8 cellular contexts compared by ENCODE assay signal in the genomic region with DNA sequence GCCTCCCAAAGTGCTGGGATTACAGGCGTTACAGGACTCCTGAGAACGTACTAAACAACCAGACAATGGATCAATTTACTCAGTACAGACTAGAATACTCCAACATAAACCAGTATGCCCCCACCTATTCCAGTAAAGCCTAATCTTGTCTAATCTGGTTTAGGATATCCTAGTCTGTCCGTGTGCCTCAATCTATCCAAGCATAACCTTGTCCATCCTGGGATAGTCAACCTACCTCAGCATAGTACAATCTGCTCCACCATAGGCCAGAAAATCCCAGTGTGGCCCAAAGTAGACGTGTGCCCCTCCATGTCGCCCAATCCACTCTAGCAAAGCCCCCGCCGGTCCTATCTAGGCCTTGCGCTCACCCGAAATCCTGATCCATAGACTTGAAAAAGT. TPM values are rescaled to one million over a fixed set of nuclear protein-coding genes. Genes with fewer than 3 reads are reported as not detected.
DNase-seq lines count a peak whose midpoint lies in the region; ATAC-seq, FAIRE-seq and TF ChIP-seq lines count a peak whose summit lies in the region.

No MANE protein-coding gene starts in this region.

- peaks cover 24 to 50% of the 10 kb centered on the region in 2 experiments for H3K36me3 ChIP-seq in HepG2 (replicated peaks in 1 of 2; ENCODE audit: control insufficient read depth in 1 of 2, insufficient read depth in 2 of 2, low read length in 2 of 2)
- peaks cover 21 to 24% of the 10 kb centered on the region in 2 donors for H3K36me3 ChIP-seq in thyroid gland

- peak overlapping the region; percentile 97 for H3K4me3 Mint-ChIP-seq in HFFc6

- peak overlapping the region; percentile 92 for H3K4me2 ChIP-seq in A549
- H3K4me2 ChIP-seq in HepG2 (ENCODE audit: low read depth, low read length): peak overlapping the region; percentile 92

- H3K9ac ChIP-seq in HepG2 (ENCODE audit: insufficient read depth, low read depth, low read length): peak overlapping the region; percentile 83

- H2AFZ ChIP-seq in HepG2 (ENCODE audit: low read length): no peak overlapping the region

- H3K27me3 ChIP-seq in HepG2 (ENCODE audit: control insufficient read depth in 1 of 2, insufficient read depth in 2 of 2, low read length in 2 of 2): no peaks in the 10 kb centered on the region; a peak in 1 of 5 replicates
- no peaks in the 10 kb centered on the region for H3K27me3 ChIP-seq in thyroid gland

- TF ChIP-seq POLR2A in A549 (IDR thresholded peaks at IDR 0.05; ENCODE audit: low read length) (no peak), HepG2 (IDR thresholded peaks at IDR 0.05; ENCODE audit: insufficient read depth in 1 of 2, low read depth in 2 of 2, low read length in 2 of 2) (no peak), thyroid gland (IDR thresholded peaks at IDR 0.05) (no peak)

- no peaks in the 10 kb centered on the region for H3K9me3 ChIP-seq in A549
- H3K9me3 ChIP-seq in HepG2 (ENCODE audit: low read length): no peaks in the 10 kb centered on the region
- no peaks in the 10 kb centered on the region for H3K9me3 ChIP-seq in thyroid gland

- POLR2A ChIA-PET in A549 (lab: Yijun Ruan, JAX): interaction anchor here (0.5 to 6.9 kb wide), 9 partner anchors 8 to 198 kb away, joined by 3 to 63 read pairs (median 3); partner anchors contain the start of genes ACADVL, DLG4, GABARAP and SLC16A13
- POLR2A ChIA-PET in HepG2 (lab: Yijun Ruan, JAX): interaction anchor here (0.7 to 8.9 kb wide), 18 partner anchors 9 to 198 kb away, joined by 3 to 140 read pairs (median 5); partner anchors contain the start of genes ACADVL, ASGR1, ASGR2 and CTDNEP1

- no peaks in the 10 kb centered on the region for H3K9me3 Mint-ChIP-seq in HFFc6

- no peak for FAIRE-seq in A549 (lab: Jason Lieb, UNC)
- no peak for FAIRE-seq in HepG2 (lab: Jason Lieb, UNC)

- WGBS in A549 (ENCODE audit: missing lambda C conversion rate): 7% methylated on average over 9 of the region's 9 CpGs
- WGBS in HepG2 (ENCODE audit: low lambda C conversion rate): 0% methylated on average over 9 of the region's 9 CpGs
- WGBS in thyroid gland, 2 donors: 3 to 4% methylated on average over 8 to 9 of the region's 9 CpGs

- H4K20me1 ChIP-seq in HepG2 (ENCODE audit: insufficient read depth, low read length): peaks cover 13% of the 10 kb centered on the region; the same call in 1 of the 2 replicates

- TF ChIP-seq RAD21 in A549 (conservative IDR thresholded peaks at IDR 0.05 in 1 of 2, IDR thresholded peaks at IDR 0.05 in 1 of 2): no peak
- TF ChIP-seq RAD21 in HepG2 (CRISPR knock-in tag; IDR thresholded peaks at IDR 0.05): no peak

- H3K4me1 ChIP-seq in A549 (peaks cover 46% of the 10 kb centered on the region), HepG2 (ENCODE audit: insufficient read depth, low read length) (peaks cover 53% of the 10 kb centered on the region), thyroid gland (peaks cover 21 to 36% of the 10 kb centered on the region in 2 donors)

- H3K4me3 ChIP-seq in A549: peak overlapping the region; percentile 77
- H3K4me3 ChIP-seq in astrocyte of the spinal cord (ENCODE audit: low read depth, low read length): peak overlapping the region; percentile 66
- peak overlapping the region; percentile 66 to 93 (median 89) for H3K4me3 ChIP-seq in HepG2 (replicated peaks in 1 of 3; ENCODE audit: insufficient read depth in 1 of 3, low read depth in 2 of 3, low read length in 3 of 3)
- peak overlapping the region; percentile 87 to 98 (median 95) for H3K4me3 ChIP-seq in thyroid gland (replicated peaks in 1 of 3)

- TF ChIP-seq EP300 in A549 (IDR thresholded peaks at IDR 0.05) (no peak), HepG2 (IDR thresholded peaks at IDR 0.05; ENCODE audit: low read depth in 2 of 2, low read length in 2 of 2) (no peak), HepG2 (CRISPR knock-in tag; IDR thresholded peaks at IDR 0.05; ENCODE audit: borderline replicate concordance) (no peak)

- no peak for TF ChIP-seq CTCF in A549 (IDR thresholded peaks at IDR 0.05)
- TF ChIP-seq CTCF in HFFc6 (IDR thresholded peaks at IDR 0.05): no peak
- TF ChIP-seq CTCF in astrocyte of the spinal cord (IDR thresholded peaks at IDR 0.05; ENCODE audit: low read depth, low read length): no peak
- no peak for TF ChIP-seq CTCF in HepG2 (CRISPR knock-in tag; IDR thresholded peaks at IDR 0.05)
- TF ChIP-seq CTCF in thyroid gland (IDR thresholded peaks at IDR 0.05): no peak

- ATAC-seq in A549 (peak; percentile 4 to 32; a peak in 4 of 6 replicates), HepG2 (peak; percentile 12), HG03571 (IDR thresholded peaks at IDR 0.05; ENCODE audit: unreplicated experiment) (no peak), HG03432 (IDR thresholded peaks at IDR 0.05; ENCODE audit: unreplicated experiment) (no peak)

- H3K27ac Mint-ChIP-seq in HFFc6: peak overlapping the region; percentile 88

- in situ Hi-C loops in astrocyte of the spinal cord (cut with HindIII; ENCODE audit: low sequenced_read_pairs) (no loop called here), HepG2 (cut with HindIII; ENCODE audit: extremely low pct_ligation_motif_present, low pct_unique_long_range_greater_than_20kb) (no loop called here)

- no peak for DNase-seq in A549 (ENCODE audit: low read depth in 1 of 2, low spot score in 1 of 2)
- DNase-seq in HFFc6: no peak
- no peak for DNase-seq in astrocyte of the spinal cord (ENCODE audit: low read depth, low spot score)
- DNase-seq in HepG2 (ENCODE audit: low spot score): no peak
- DNase-seq in thyroid gland: no peak
- DNase-seq in HT-29 (ENCODE audit: low spot score): no peak

- peaks cover 59% of the 10 kb centered on the region for H3K4me1 Mint-ChIP-seq in HFFc6 (ENCODE audit: low read depth)

- H3K79me2 ChIP-seq in HepG2 (ENCODE audit: insufficient read depth, low read length): peaks cover 57% of the 10 kb centered on the region

- CTCF ChIA-PET in A549 (lab: Yijun Ruan, JAX): interaction anchor here (1.0 to 17.3 kb wide), 5 partner anchors 12 to 188 kb away, joined by 3 to 169 read pairs (median 7); partner anchors contain the start of genes ACADVL and DLG4
- CTCF ChIA-PET in HepG2 (lab: Yijun Ruan, JAX; ENCODE audit: low intra/inter-chr PET ratio, low total read pairs): no interaction called here

- peak overlapping the region; percentile 94 to 95 for H3K27ac ChIP-seq in A549
- H3K27ac ChIP-seq in HepG2 (ENCODE audit: extremely low read length, insufficient read depth, low read length): peak overlapping the region; percentile 79
- H3K27ac ChIP-seq in thyroid gland: peak overlapping the region; percentile 63 to 87 (median 86)

- H3K27me3 Mint-ChIP-seq in HFFc6 (ENCODE audit: insufficient read depth): peaks cover 8% of the 10 kb centered on the region

- intact Hi-C loops in HepG2 (cut with micrococcal nuclease; ENCODE audit: unreplicated experiment): loop anchor here (10.0 kb wide), 1 partner anchor 59 kb away; the partner anchor contains the start of gene ASGR1
- intact Hi-C loops in thyroid gland (cut with DNase I): no loop called here

- peaks cover 60% of the 10 kb centered on the region for H3K36me3 Mint-ChIP-seq in HFFc6 (ENCODE audit: low read depth)

- no TSS peak for BruUV-seq in HepG2 (replicated peaks; lab: Mats Ljungman, UMichigan)

RNA-seq across cellular contexts. Expression of gene DVL2, which starts 0.6 kb away (rescaled TPM):
- polyA plus RNA-seq in A549 (2011; rRNA removed): 5.7 and 9.6 TPM in 2 replicates
- polyA plus RNA-seq in A549 (2012; cell fraction: cytosol; rRNA removed): 6.5 and 9.2 TPM in 2 replicates
- polyA plus RNA-seq in A549 (2012; cell fraction: nucleus; rRNA removed): 13.8 and 22.3 TPM in 2 replicates
- polyA plus RNA-seq in A549 (2017; fragmentation: RNase III; extraction: RNeasy Plus Mini Kit Qiagen cat#74134 plus additional on column Dnase treatment): 30.7 to 40.4 TPM (median 37.7 TPM) in 3 replicates
- 27.8 and 36.3 TPM in 2 replicates for polyA minus RNA-seq in A549 (2011; rRNA and poly(A)+ RNA removed)
- total RNA-seq in HFFc6 (2021; fragmentation: NEBNext Ultra II Directional; extraction: Animal tissue kit (Norgen Biotek cat#: 25700)): 10 to 100 TPM; 24.9 to 29.1 (median 27.0) TPM
- total RNA-seq in HepG2 (2016; rRNA removed; fragmentation: Illumina TruSeq; extraction: Trizol): 27.2 and 38.2 TPM in 2 replicates
- total RNA-seq in HepG2 (2016; cell fraction: cytosol; rRNA removed; fragmentation: Illumina TruSeq; extraction: Trizol; ENCODE audit: low read depth): 37.2 and 38.8 TPM in 2 replicates
- total RNA-seq in HepG2 (2016; cell fraction: insoluble cytoplasmic fraction; rRNA removed; fragmentation: Illumina TruSeq; extraction: Trizol): 22.7 and 41.3 TPM in 2 replicates
- 32.1 and 32.7 TPM in 2 replicates for total RNA-seq in HepG2 (2016; cell fraction: membrane; rRNA removed; fragmentation: Illumina TruSeq; extraction: Trizol)
- 38.1 and 39.7 TPM in 2 replicates for total RNA-seq in HepG2 (2016; cell fraction: nucleus; rRNA removed; fragmentation: Illumina TruSeq; extraction: Trizol)
- 5.7 and 7.0 TPM in 2 replicates for polyA plus RNA-seq in HepG2 (2011; rRNA removed)
- polyA plus RNA-seq in HepG2 (2011; cell fraction: cytosol; rRNA removed): 4.7 and 6.4 TPM in 2 replicates
- polyA plus RNA-seq in HepG2 (2011; cell fraction: nucleus; rRNA removed): 29.2 and 36.2 TPM in 2 replicates
- polyA plus RNA-seq in HepG2 (2012): 20.0 and 24.6 TPM in 2 replicates
- polyA plus RNA-seq in HepG2 (2016; cell fraction: cytosol; fragmentation: Illumina TruSeq; extraction: Trizol; ENCODE audit: low read depth): 11.1 and 12.5 TPM in 2 replicates
- 22.5 and 26.2 TPM in 2 replicates for polyA plus RNA-seq in HepG2 (2016; cell fraction: insoluble cytoplasmic fraction; fragmentation: Illumina TruSeq; extraction: Trizol; ENCODE audit: low read depth)
- 18.3 and 21.6 TPM in 2 replicates for polyA plus RNA-seq in HepG2 (2016; cell fraction: membrane; fragmentation: Illumina TruSeq; extraction: Trizol; ENCODE audit: low read depth)
- 51.6 and 51.8 TPM in 2 replicates for polyA plus RNA-seq in HepG2 (2016; cell fraction: nucleus; fragmentation: Illumina TruSeq; extraction: Trizol; ENCODE audit: insufficient read depth, low read depth)
- polyA minus RNA-seq in HepG2 (2011; rRNA and poly(A)+ RNA removed; ENCODE audit: low replicate concordance): 35.3 and 40.5 TPM in 2 replicates
- polyA minus RNA-seq in HepG2 (2011; cell fraction: cytosol; rRNA and poly(A)+ RNA removed): 10.3 and 10.8 TPM in 2 replicates
- polyA minus RNA-seq in HepG2 (2011; cell fraction: nucleus; rRNA and poly(A)+ RNA removed): 33.6 and 37.0 TPM in 2 replicates
- 10 to 100 TPM; 45.3 to 68.6 (median 49.0) TPM for total RNA-seq in thyroid gland
- total RNA-seq in HT-29 (2014; rRNA removed; shearing (Covaris generic)): 42.6 and 48.6 TPM in 2 replicates

RNA-seq across cellular contexts. Expression of gene PHF23, which starts 5.6 kb away (rescaled TPM):
- polyA plus RNA-seq in A549 (2011; rRNA removed) (52.1 and 61.2 TPM in 2 replicates), A549 (2017; fragmentation: RNase III; extraction: RNeasy Plus Mini Kit Qiagen cat#74134 plus additional on column Dnase treatment) (70.9 to 80.2 TPM (median 79.1 TPM) in 3 replicates), HepG2 (2011; rRNA removed) (27.6 and 30.9 TPM in 2 replicates)
- 43.2 and 48.2 TPM in 2 replicates for polyA plus RNA-seq in A549 (2012; cell fraction: cytosol; rRNA removed)
- 28.6 and 32.6 TPM in 2 replicates for polyA plus RNA-seq in A549 (2012; cell fraction: nucleus; rRNA removed)
- 66.5 and 74.4 TPM in 2 replicates for polyA minus RNA-seq in A549 (2011; rRNA and poly(A)+ RNA removed)
- total RNA-seq in HFFc6 (2021; fragmentation: NEBNext Ultra II Directional; extraction: Animal tissue kit (Norgen Biotek cat#: 25700)): 10 to 100 TPM; 57.0 to 75.0 (median 68.2) TPM
- total RNA-seq in HepG2 (2016; rRNA removed; fragmentation: Illumina TruSeq; extraction: Trizol) (33.2 and 37.5 TPM in 2 replicates), thyroid gland (10 to 100 TPM; 19.8 to 39.5 (median 35.8) TPM)
- total RNA-seq in HepG2 (2016; cell fraction: cytosol; rRNA removed; fragmentation: Illumina TruSeq; extraction: Trizol; ENCODE audit: low read depth): 10.5 and 10.6 TPM in 2 replicates
- total RNA-seq in HepG2 (2016; cell fraction: insoluble cytoplasmic fraction; rRNA removed; fragmentation: Illumina TruSeq; extraction: Trizol): 33.3 and 34.6 TPM in 2 replicates
- total RNA-seq in HepG2 (2016; cell fraction: membrane; rRNA removed; fragmentation: Illumina TruSeq; extraction: Trizol): 23.7 and 24.5 TPM in 2 replicates
- total RNA-seq in HepG2 (2016; cell fraction: nucleus; rRNA removed; fragmentation: Illumina TruSeq; extraction: Trizol): 13.4 and 18.2 TPM in 2 replicates
- 19.6 and 22.8 TPM in 2 replicates for polyA plus RNA-seq in HepG2 (2011; cell fraction: cytosol; rRNA removed)
- polyA plus RNA-seq in HepG2 (2011; cell fraction: nucleus; rRNA removed): 13.4 and 14.0 TPM in 2 replicates
- polyA plus RNA-seq in HepG2 (2012): 18.6 and 20.8 TPM in 2 replicates
- polyA plus RNA-seq in HepG2 (2016; cell fraction: cytosol; fragmentation: Illumina TruSeq; extraction: Trizol; ENCODE audit: low read depth): 5.8 and 6.4 TPM in 2 replicates
- 41.4 and 41.6 TPM in 2 replicates for polyA plus RNA-seq in HepG2 (2016; cell fraction: insoluble cytoplasmic fraction; fragmentation: Illumina TruSeq; extraction: Trizol; ENCODE audit: low read depth)
- 11.9 and 12.0 TPM in 2 replicates for polyA plus RNA-seq in HepG2 (2016; cell fraction: membrane; fragmentation: Illumina TruSeq; extraction: Trizol; ENCODE audit: low read depth)
- polyA plus RNA-seq in HepG2 (2016; cell fraction: nucleus; fragmentation: Illumina TruSeq; extraction: Trizol; ENCODE audit: insufficient read depth, low read depth): 31.1 and 36.5 TPM in 2 replicates
- polyA minus RNA-seq in HepG2 (2011; rRNA and poly(A)+ RNA removed; ENCODE audit: low replicate concordance): 20.5 and 70.5 TPM in 2 replicates
- 13.2 and 14.7 TPM in 2 replicates for polyA minus RNA-seq in HepG2 (2011; cell fraction: cytosol; rRNA and poly(A)+ RNA removed)
- 9.0 and 11.4 TPM in 2 replicates for polyA minus RNA-seq in HepG2 (2011; cell fraction: nucleus; rRNA and poly(A)+ RNA removed)
- 29.3 and 31.7 TPM in 2 replicates for total RNA-seq in HT-29 (2014; rRNA removed; shearing (Covaris generic))

RNA-seq across cellular contexts. Expression of gene GABARAP, which starts 8.5 kb away (rescaled TPM):
- polyA plus RNA-seq in A549 (2011; rRNA removed) (399 and 502 TPM in 2 replicates), A549 (2017; fragmentation: RNase III; extraction: RNeasy Plus Mini Kit Qiagen cat#74134 plus additional on column Dnase treatment) (431 to 510 TPM (median 504 TPM) in 3 replicates), HepG2 (2011; rRNA removed) (274 and 310 TPM in 2 replicates)
- polyA plus RNA-seq in A549 (2012; cell fraction: cytosol; rRNA removed): 329 and 360 TPM in 2 replicates
- 93.2 and 184 TPM in 2 replicates for polyA plus RNA-seq in A549 (2012; cell fraction: nucleus; rRNA removed)
- polyA minus RNA-seq in A549 (2011; rRNA and poly(A)+ RNA removed): 305 and 331 TPM in 2 replicates
- 100 to 1,000 TPM; 399 to 470 (median 426) TPM for total RNA-seq in HFFc6 (2021; fragmentation: NEBNext Ultra II Directional; extraction: Animal tissue kit (Norgen Biotek cat#: 25700))
- total RNA-seq in HepG2 (2016; rRNA removed; fragmentation: Illumina TruSeq; extraction: Trizol) (161 and 239 TPM in 2 replicates), thyroid gland (100 to 1,000 TPM; 112 to 840 (median 273) TPM)
- total RNA-seq in HepG2 (2016; cell fraction: cytosol; rRNA removed; fragmentation: Illumina TruSeq; extraction: Trizol; ENCODE audit: low read depth): 90.5 and 100 TPM in 2 replicates
- total RNA-seq in HepG2 (2016; cell fraction: insoluble cytoplasmic fraction; rRNA removed; fragmentation: Illumina TruSeq; extraction: Trizol): 168 and 250 TPM in 2 replicates
- total RNA-seq in HepG2 (2016; cell fraction: membrane; rRNA removed; fragmentation: Illumina TruSeq; extraction: Trizol): 138 and 155 TPM in 2 replicates
- total RNA-seq in HepG2 (2016; cell fraction: nucleus; rRNA removed; fragmentation: Illumina TruSeq; extraction: Trizol): 68.4 and 69.0 TPM in 2 replicates
- 305 and 428 TPM in 2 replicates for polyA plus RNA-seq in HepG2 (2011; cell fraction: cytosol; rRNA removed)
- 83.2 and 122 TPM in 2 replicates for polyA plus RNA-seq in HepG2 (2011; cell fraction: nucleus; rRNA removed)
- 331 and 348 TPM in 2 replicates for polyA plus RNA-seq in HepG2 (2012)
- polyA plus RNA-seq in HepG2 (2016; cell fraction: cytosol; fragmentation: Illumina TruSeq; extraction: Trizol; ENCODE audit: low read depth): 210 and 241 TPM in 2 replicates
- polyA plus RNA-seq in HepG2 (2016; cell fraction: insoluble cytoplasmic fraction; fragmentation: Illumina TruSeq; extraction: Trizol; ENCODE audit: low read depth): 472 and 477 TPM in 2 replicates
- polyA plus RNA-seq in HepG2 (2016; cell fraction: membrane; fragmentation: Illumina TruSeq; extraction: Trizol; ENCODE audit: low read depth): 260 and 279 TPM in 2 replicates
- polyA plus RNA-seq in HepG2 (2016; cell fraction: nucleus; fragmentation: Illumina TruSeq; extraction: Trizol; ENCODE audit: insufficient read depth, low read depth): 204 and 210 TPM in 2 replicates
- polyA minus RNA-seq in HepG2 (2011; rRNA and poly(A)+ RNA removed; ENCODE audit: low replicate concordance): 234 and 265 TPM in 2 replicates
- polyA minus RNA-seq in HepG2 (2011; cell fraction: cytosol; rRNA and poly(A)+ RNA removed): 83.4 and 114 TPM in 2 replicates
- 37.2 and 53.3 TPM in 2 replicates for polyA minus RNA-seq in HepG2 (2011; cell fraction: nucleus; rRNA and poly(A)+ RNA removed)
- 72.3 and 84.0 TPM in 2 replicates for total RNA-seq in HT-29 (2014; rRNA removed; shearing (Covaris generic))

RNA-seq across cellular contexts. Expression of gene ACADVL, which starts 14.0 kb away (rescaled TPM):
- polyA plus RNA-seq in A549 (2011; rRNA removed): 238 and 288 TPM in 2 replicates
- polyA plus RNA-seq in A549 (2012; cell fraction: cytosol; rRNA removed): 382 and 426 TPM in 2 replicates
- 3,030 and 3,491 TPM in 2 replicates for polyA plus RNA-seq in A549 (2012; cell fraction: nucleus; rRNA removed)
- 392 to 429 TPM (median 425 TPM) in 3 replicates for polyA plus RNA-seq in A549 (2017; fragmentation: RNase III; extraction: RNeasy Plus Mini Kit Qiagen cat#74134 plus additional on column Dnase treatment)
- polyA minus RNA-seq in A549 (2011; rRNA and poly(A)+ RNA removed): 239 and 248 TPM in 2 replicates
- total RNA-seq in HFFc6 (2021; fragmentation: NEBNext Ultra II Directional; extraction: Animal tissue kit (Norgen Biotek cat#: 25700)): 100 to 1,000 TPM; 378 to 463 (median 405) TPM
- 106 and 219 TPM in 2 replicates for total RNA-seq in HepG2 (2016; rRNA removed; fragmentation: Illumina TruSeq; extraction: Trizol)
- 29.7 and 32.3 TPM in 2 replicates for total RNA-seq in HepG2 (2016; cell fraction: cytosol; rRNA removed; fragmentation: Illumina TruSeq; extraction: Trizol; ENCODE audit: low read depth)
- total RNA-seq in HepG2 (2016; cell fraction: insoluble cytoplasmic fraction; rRNA removed; fragmentation: Illumina TruSeq; extraction: Trizol): 112 and 237 TPM in 2 replicates
- total RNA-seq in HepG2 (2016; cell fraction: membrane; rRNA removed; fragmentation: Illumina TruSeq; extraction: Trizol): 44.6 and 53.4 TPM in 2 replicates
- total RNA-seq in HepG2 (2016; cell fraction: nucleus; rRNA removed; fragmentation: Illumina TruSeq; extraction: Trizol): 207 and 230 TPM in 2 replicates
- 412 and 521 TPM in 2 replicates for polyA plus RNA-seq in HepG2 (2011; rRNA removed)
- polyA plus RNA-seq in HepG2 (2011; cell fraction: cytosol; rRNA removed): 135 and 196 TPM in 2 replicates
- polyA plus RNA-seq in HepG2 (2011; cell fraction: nucleus; rRNA removed): 5,199 and 5,548 TPM in 2 replicates
- polyA plus RNA-seq in HepG2 (2012): 315 and 441 TPM in 2 replicates
- polyA plus RNA-seq in HepG2 (2016; cell fraction: cytosol; fragmentation: Illumina TruSeq; extraction: Trizol; ENCODE audit: low read depth): 17.9 and 19.9 TPM in 2 replicates
- 93.8 and 107 TPM in 2 replicates for polyA plus RNA-seq in HepG2 (2016; cell fraction: insoluble cytoplasmic fraction; fragmentation: Illumina TruSeq; extraction: Trizol; ENCODE audit: low read depth)
- 31.9 and 34.8 TPM in 2 replicates for polyA plus RNA-seq in HepG2 (2016; cell fraction: membrane; fragmentation: Illumina TruSeq; extraction: Trizol; ENCODE audit: low read depth)
- 578 and 583 TPM in 2 replicates for polyA plus RNA-seq in HepG2 (2016; cell fraction: nucleus; fragmentation: Illumina TruSeq; extraction: Trizol; ENCODE audit: insufficient read depth, low read depth)
- 253 and 530 TPM in 2 replicates for polyA minus RNA-seq in HepG2 (2011; rRNA and poly(A)+ RNA removed; ENCODE audit: low replicate concordance)
- polyA minus RNA-seq in HepG2 (2011; cell fraction: cytosol; rRNA and poly(A)+ RNA removed): 79.8 and 87.7 TPM in 2 replicates
- 354 and 373 TPM in 2 replicates for polyA minus RNA-seq in HepG2 (2011; cell fraction: nucleus; rRNA and poly(A)+ RNA removed)
- total RNA-seq in thyroid gland: 1,000 to 10,000 TPM in 1 of 4 donors, 100 to 1,000 TPM in 3; 581 to 1,743 (median 795) TPM
- 469 and 546 TPM in 2 replicates for total RNA-seq in HT-29 (2014; rRNA removed; shearing (Covaris generic))

RNA-seq across cellular contexts. Expression of gene DLG4, which starts 14.1 kb away (rescaled TPM):
- polyA plus RNA-seq in A549 (2011; rRNA removed) (8.3 and 9.2 TPM in 2 replicates), A549 (2017; fragmentation: RNase III; extraction: RNeasy Plus Mini Kit Qiagen cat#74134 plus additional on column Dnase treatment) (16.1 to 22.6 TPM (median 21.3 TPM) in 3 replicates), HepG2 (2011; rRNA removed) (3.9 and 4.3 TPM in 2 replicates)
- 10.9 and 12.1 TPM in 2 replicates for polyA plus RNA-seq in A549 (2012; cell fraction: cytosol; rRNA removed)
- polyA plus RNA-seq in A549 (2012; cell fraction: nucleus; rRNA removed): 29.1 and 29.3 TPM in 2 replicates
- polyA minus RNA-seq in A549 (2011; rRNA and poly(A)+ RNA removed): 10.5 and 12.4 TPM in 2 replicates
- total RNA-seq in HFFc6 (2021; fragmentation: NEBNext Ultra II Directional; extraction: Animal tissue kit (Norgen Biotek cat#: 25700)): 10 to 100 TPM; 27.8 to 34.3 (median 28.1) TPM
- total RNA-seq in HepG2 (2016; rRNA removed; fragmentation: Illumina TruSeq; extraction: Trizol) (0.25 and 0.71 TPM in 2 replicates), thyroid gland (10 to 100 TPM in 2 of 4 donors, 1 to 10 TPM in 2; 6.8 to 21.5 (median 12.4) TPM)
- total RNA-seq in HepG2 (2016; cell fraction: cytosol; rRNA removed; fragmentation: Illumina TruSeq; extraction: Trizol; ENCODE audit: low read depth): under 0.01 TPM in 1 of 2 replicates, not detected in the other
- 0.40 and 0.69 TPM in 2 replicates for total RNA-seq in HepG2 (2016; cell fraction: insoluble cytoplasmic fraction; rRNA removed; fragmentation: Illumina TruSeq; extraction: Trizol)
- 0.40 and 0.52 TPM in 2 replicates for total RNA-seq in HepG2 (2016; cell fraction: membrane; rRNA removed; fragmentation: Illumina TruSeq; extraction: Trizol)
- 1.3 and 1.6 TPM in 2 replicates for total RNA-seq in HepG2 (2016; cell fraction: nucleus; rRNA removed; fragmentation: Illumina TruSeq; extraction: Trizol)
- polyA plus RNA-seq in HepG2 (2011; cell fraction: cytosol; rRNA removed): 1.1 and 2.0 TPM in 2 replicates
- 22.1 and 26.3 TPM in 2 replicates for polyA plus RNA-seq in HepG2 (2011; cell fraction: nucleus; rRNA removed)
- polyA plus RNA-seq in HepG2 (2012): 3.7 and 4.4 TPM in 2 replicates
- polyA plus RNA-seq in HepG2 (2016; cell fraction: cytosol; fragmentation: Illumina TruSeq; extraction: Trizol; ENCODE audit: low read depth): 0.18 and 0.33 TPM in 2 replicates
- 0.32 and 0.49 TPM in 2 replicates for polyA plus RNA-seq in HepG2 (2016; cell fraction: insoluble cytoplasmic fraction; fragmentation: Illumina TruSeq; extraction: Trizol; ENCODE audit: low read depth)
- 0.53 and 0.70 TPM in 2 replicates for polyA plus RNA-seq in HepG2 (2016; cell fraction: membrane; fragmentation: Illumina TruSeq; extraction: Trizol; ENCODE audit: low read depth)
- 2.4 and 4.5 TPM in 2 replicates for polyA plus RNA-seq in HepG2 (2016; cell fraction: nucleus; fragmentation: Illumina TruSeq; extraction: Trizol; ENCODE audit: insufficient read depth, low read depth)
- 3.3 and 3.4 TPM in 2 replicates for polyA minus RNA-seq in HepG2 (2011; rRNA and poly(A)+ RNA removed; ENCODE audit: low replicate concordance)
- 2.1 and 2.4 TPM in 2 replicates for polyA minus RNA-seq in HepG2 (2011; cell fraction: cytosol; rRNA and poly(A)+ RNA removed)
- polyA minus RNA-seq in HepG2 (2011; cell fraction: nucleus; rRNA and poly(A)+ RNA removed): 4.0 and 4.2 TPM in 2 replicates
- 0.26 and 1.6 TPM in 2 replicates for total RNA-seq in HT-29 (2014; rRNA removed; shearing (Covaris generic))

Comparison
In these comparisons a context has a peak if more than half of its experiments do, and no peak if none do; other contexts are left out.
1. ATAC-seq: peak in A549 (2 of 2) and HepG2 (single experiment); none in HG03571 (single experiment) and HG03432 (single experiment).
2. Peak in every context shown above with its lines, with median percentiles within 50 percentile points of each other: H3K27ac ChIP-seq and H3K4me3 ChIP-seq.